20 cellular contexts compared by ENCODE assay signal in the genomic region with DNA sequence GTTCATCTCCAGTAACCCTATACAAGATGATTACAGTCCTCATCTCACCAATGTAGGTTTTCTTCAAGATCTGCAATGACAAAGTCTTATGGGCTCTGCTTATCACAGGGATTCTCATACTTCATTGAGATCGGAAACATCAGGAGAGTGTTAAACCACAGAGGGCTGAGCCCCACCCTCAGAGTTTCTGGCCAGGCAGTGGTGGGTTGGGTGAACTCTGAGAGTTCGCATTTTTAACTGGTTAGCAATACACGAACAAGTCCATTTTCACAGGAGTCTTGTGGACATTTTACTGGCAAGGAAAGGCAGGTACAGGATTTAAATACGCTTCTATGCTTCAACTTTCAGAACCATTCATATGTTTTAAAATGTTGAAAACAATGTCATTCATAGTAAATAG.
"Had no signal": no experiment of that assay in that cellular context is flagged by ENCODE, and none has a peak within 500 bp of the region (broad histone marks: within the 10 kb centered on the region; RNA-seq: fewer than 3 reads in every experiment).

No MANE protein-coding gene starts in this region.

- DNase-seq: activated CD4-positive, alpha-beta T cell treated with anti-CD3 and anti-CD28 coated beads for 48 hours; activated CD4-positive, alpha-beta T cell treated with anti-CD3 and anti-CD28 coated beads, Interleukin-2, amount 50 U/mL, for 4 hours; activated CD4-positive, CD25-positive, alpha-beta regulatory T cell treated with anti-CD3 and anti-CD28 coated beads, Interleukin-2, amount 50 U/mL, for 72 hours; activated CD8-positive, alpha-beta memory T cell treated with anti-CD3 and anti-CD28 coated beads, Interleukin-2, amount 10 ng/mL, durations not matched to agents 7 days and 5 days; activated effector memory CD4-positive, alpha-beta T cell treated with Interleukin-2 at 50 U/mL for 16 hours; activated naive CD4-positive, alpha-beta T cell treated with Interleukin-2 at 50 U/mL for 16 hours; activated naive CD8-positive, alpha-beta T cell treated with anti-CD3 and anti-CD28 coated beads, Interleukin-2, amount 50 U/mL, for 24 hours; activated T-cell treated with anti-CD3 and anti-CD28 coated beads, Interleukin-2, amount 50 U/mL, for 24 hours; body of pancreas; Kasumi-1; KBM-7; NCI-H1105 treated with DMSO at 0.1 percent for 48 hours; NCI-H1436 treated with DMSO at 0.1 percent for 48 hours; NCI-H187 treated with DMSO at 0.1 percent for 48 hours; NCI-H2081 treated with DMSO at 0.1 percent for 48 hours; NCI-H446; NCI-H524; PC-9; SHP77 treated with DMSO at 0.1 percent for 48 hours had no signal

- H3K27me3 ChIP-seq: body of pancreas had no signal

- H3K9me3 ChIP-seq: body of pancreas had no signal

- H3K27ac ChIP-seq: body of pancreas, PC-9 had no signal

- H2AFZ ChIP-seq: PC-9 had no signal

- ATAC-seq: activated CD8-positive, alpha-beta memory T cell treated with anti-CD3 and anti-CD28 coated beads, Interleukin-2, amount 10 ng/mL, durations not matched to agents 7 days and 5 days; activated naive CD4-positive, alpha-beta T cell treated with anti-CD3 and anti-CD28 coated beads, Interleukin-2, amount 50 U/mL, for 72 hours; activated naive CD8-positive, alpha-beta T cell treated with anti-CD3 and anti-CD28 coated beads, Interleukin-2, amount 50 U/mL, for 24 hours; body of pancreas had no signal

- H3K4me3 ChIP-seq: body of pancreas, PC-9 had no signal

- H3K4me2 ChIP-seq: PC-9 had no signal

- H3K4me1 ChIP-seq: body of pancreas had no signal
